ENCODE assay signal across 1 cellular context in genomic region chr11:125950178-125950490, GRCh38.
TF ChIP-seq lines count a peak whose summit lies in the region.

No MANE protein-coding gene starts in this region.

TF ChIP-seq in GM23338, 12 proteins besides CTCF, POLR2A, EP300 and RAD21 (continued from another document):
- TF ChIP-seq, protein P1, sequence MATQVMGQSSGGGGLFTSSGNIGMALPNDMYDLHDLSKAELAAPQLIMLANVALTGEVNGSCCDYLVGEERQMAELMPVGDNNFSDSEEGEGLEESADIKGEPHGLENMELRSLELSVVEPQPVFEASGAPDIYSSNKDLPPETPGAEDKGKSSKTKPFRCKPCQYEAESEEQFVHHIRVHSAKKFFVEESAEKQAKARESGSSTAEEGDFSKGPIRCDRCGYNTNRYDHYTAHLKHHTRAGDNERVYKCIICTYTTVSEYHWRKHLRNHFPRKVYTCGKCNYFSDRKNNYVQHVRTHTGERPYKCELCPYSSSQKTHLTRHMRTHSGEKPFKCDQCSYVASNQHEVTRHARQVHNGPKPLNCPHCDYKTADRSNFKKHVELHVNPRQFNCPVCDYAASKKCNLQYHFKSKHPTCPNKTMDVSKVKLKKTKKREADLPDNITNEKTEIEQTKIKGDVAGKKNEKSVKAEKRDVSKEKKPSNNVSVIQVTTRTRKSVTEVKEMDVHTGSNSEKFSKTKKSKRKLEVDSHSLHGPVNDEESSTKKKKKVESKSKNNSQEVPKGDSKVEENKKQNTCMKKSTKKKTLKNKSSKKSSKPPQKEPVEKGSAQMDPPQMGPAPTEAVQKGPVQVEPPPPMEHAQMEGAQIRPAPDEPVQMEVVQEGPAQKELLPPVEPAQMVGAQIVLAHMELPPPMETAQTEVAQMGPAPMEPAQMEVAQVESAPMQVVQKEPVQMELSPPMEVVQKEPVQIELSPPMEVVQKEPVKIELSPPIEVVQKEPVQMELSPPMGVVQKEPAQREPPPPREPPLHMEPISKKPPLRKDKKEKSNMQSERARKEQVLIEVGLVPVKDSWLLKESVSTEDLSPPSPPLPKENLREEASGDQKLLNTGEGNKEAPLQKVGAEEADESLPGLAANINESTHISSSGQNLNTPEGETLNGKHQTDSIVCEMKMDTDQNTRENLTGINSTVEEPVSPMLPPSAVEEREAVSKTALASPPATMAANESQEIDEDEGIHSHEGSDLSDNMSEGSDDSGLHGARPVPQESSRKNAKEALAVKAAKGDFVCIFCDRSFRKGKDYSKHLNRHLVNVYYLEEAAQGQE (IDR thresholded peaks at IDR 0.05; ENCODE audit: unreplicated experiment): no peak
- TF ChIP-seq EZH2 (IDR thresholded peaks at IDR 0.05; ENCODE audit: low read depth, unreplicated experiment) (no peak), CREB1 (CRISPR knock-in tag; IDR thresholded peaks at IDR 0.05; ENCODE audit: low read depth) (no peak), JUNB (IDR thresholded peaks at IDR 0.05; ENCODE audit: unreplicated experiment) (no peak)
